Comparison of ENCODE assay signal across 21 cellular contexts in the genomic region with DNA sequence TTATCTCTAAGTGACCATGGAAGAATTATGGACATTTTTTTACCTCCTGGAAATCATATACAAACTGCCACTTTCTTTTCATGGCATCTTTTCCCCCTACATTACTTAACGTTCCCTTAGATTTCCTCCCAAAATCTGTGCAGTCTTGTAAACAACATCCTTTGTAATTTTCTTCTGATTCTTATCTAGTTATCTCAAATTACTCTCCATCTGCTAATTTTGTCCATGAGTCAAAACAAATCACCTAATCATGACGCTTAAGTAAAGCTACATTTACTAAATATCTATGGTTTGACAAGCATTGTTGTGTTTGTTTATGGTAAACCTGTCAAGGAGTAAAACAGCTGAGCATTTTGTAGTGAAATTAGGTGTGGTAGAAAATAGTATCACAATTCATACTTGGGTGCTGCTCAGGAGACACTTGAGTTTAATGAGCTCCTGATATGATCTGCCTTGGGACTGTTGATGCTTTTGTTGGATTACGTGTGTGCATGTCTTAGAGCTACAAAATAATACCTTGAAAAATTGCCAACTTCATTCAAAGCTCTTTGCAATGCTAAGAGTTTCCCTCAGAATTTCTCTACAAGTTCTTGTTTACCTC. TPM values are rescaled to one million over a fixed set of nuclear protein-coding genes. Genes with fewer than 3 reads are reported as not detected.
DNase-seq lines count a peak whose midpoint lies in the region; ATAC-seq lines count a peak whose summit lies in the region.
"Had no signal": no experiment of that assay in that cellular context is flagged by ENCODE, and none has a peak within 500 bp of the region (broad histone marks: within the 10 kb centered on the region; RNA-seq: fewer than 3 reads in every experiment).

No MANE protein-coding gene starts in this region.

- H3K27ac Mint-ChIP-seq in central memory CD8-positive, alpha-beta T cell (ENCODE audit: low read depth), result peak overlapping the region; percentile 8
- H3K27ac Mint-ChIP-seq in activated naive CD4-positive, alpha-beta T cell treated with anti-CD3 and anti-CD28 coated beads for 36 hours, result no peak overlapping the region
- H3K27ac Mint-ChIP-seq: CD4-positive, alpha-beta T cell had no signal

- DNase-seq in NCI-H2171 treated with DMSO at 0.1 percent for 48 hours (lab: John Stamatoyannopoulos, UW) (peak; percentile 71), NCI-H2171 (lab: John Stamatoyannopoulos, UW) (no peak), DMS79 treated with DMSO at 0.1 percent for 48 hours (lab: John Stamatoyannopoulos, UW) (peak; percentile 79), cerebellum (ENCODE audit: low spot score) (no peak)
- no peak for DNase-seq in central memory CD8-positive, alpha-beta T cell (ENCODE audit: low spot score in 2 of 2)
- DNase-seq in activated naive CD4-positive, alpha-beta T cell treated with anti-CD3 and anti-CD28 coated beads for 36 hours, result no peak
- DNase-seq: AML-193; CD4-positive, alpha-beta T cell; GM23248; H7; KBM-7; MG63; NCI-H1417; NCI-H1694; NCI-H2081; NCI-H446; NCI-H524 treated with DMSO at 0.1 percent for 48 hours; NCI-H774; SIG-M5; SK-N-SH had no signal

- H3K9me3 Mint-ChIP-seq in central memory CD8-positive, alpha-beta T cell, result no peaks in the 10 kb centered on the region
- no peaks in the 10 kb centered on the region for H3K9me3 Mint-ChIP-seq in activated naive CD4-positive, alpha-beta T cell treated with anti-CD3 and anti-CD28 coated beads for 36 hours
- H3K9me3 Mint-ChIP-seq: CD4-positive, alpha-beta T cell had no signal

- no peak for ATAC-seq in central memory CD8-positive, alpha-beta T cell (replicated peaks; ENCODE audit: extremely low read depth, poor library complexity, severe bottlenecking)
- no peak for ATAC-seq in GM21423 (IDR thresholded peaks at IDR 0.05; ENCODE audit: unreplicated experiment)

- H3K27me3 Mint-ChIP-seq in central memory CD8-positive, alpha-beta T cell, result no peaks in the 10 kb centered on the region
- H3K27me3 Mint-ChIP-seq in activated naive CD4-positive, alpha-beta T cell treated with anti-CD3 and anti-CD28 coated beads for 36 hours (ENCODE audit: low read depth), result no peaks in the 10 kb centered on the region
- H3K27me3 Mint-ChIP-seq: CD4-positive, alpha-beta T cell had no signal

- H3K4me1 Mint-ChIP-seq in central memory CD8-positive, alpha-beta T cell, result peaks cover 22% of the 10 kb centered on the region
- H3K4me1 Mint-ChIP-seq in activated naive CD4-positive, alpha-beta T cell treated with anti-CD3 and anti-CD28 coated beads for 36 hours (ENCODE audit: low read depth), result no peaks in the 10 kb centered on the region

- peaks cover 47% of the 10 kb centered on the region for H3K36me3 Mint-ChIP-seq in central memory CD8-positive, alpha-beta T cell (ENCODE audit: insufficient read depth)
- H3K36me3 Mint-ChIP-seq in activated naive CD4-positive, alpha-beta T cell treated with anti-CD3 and anti-CD28 coated beads for 36 hours (ENCODE audit: low read depth), result peaks cover 33% of the 10 kb centered on the region

- intact Hi-C loops in activated naive CD4-positive, alpha-beta T cell treated with anti-CD3 and anti-CD28 coated beads for 36 hours (cut with micrococcal nuclease), result no loop called here

- H3K4me3 Mint-ChIP-seq in central memory CD8-positive, alpha-beta T cell, result no peak overlapping the region
- H3K4me3 Mint-ChIP-seq in activated naive CD4-positive, alpha-beta T cell treated with anti-CD3 and anti-CD28 coated beads for 36 hours, result no peak overlapping the region
- H3K4me3 Mint-ChIP-seq: CD4-positive, alpha-beta T cell had no signal

- CTCF ChIA-PET in activated naive CD4-positive, alpha-beta T cell treated with anti-CD3 and anti-CD28 coated beads for 36 hours (lab: Charles Lee), result interaction anchor here (0.7 to 1.7 kb wide), 3 partner anchors 45 to 603 kb away, joined by 3 to 4 read pairs (median 3); no protein-coding TSS in a partner anchor

RNA-seq across cellular contexts. Expression of gene TIPRL, which starts 11.6 kb away (rescaled TPM):
- 10 to 100 TPM; 76.7 to 81.3 TPM for total RNA-seq in activated naive CD4-positive, alpha-beta T cell treated with anti-CD3 and anti-CD28 coated beads for 36 hours
- total RNA-seq in cerebellum, result 46.5 TPM

RNA-seq across cellular contexts. Expression of gene SFT2D2, which starts 35.4 kb away (rescaled TPM):
- total RNA-seq in activated naive CD4-positive, alpha-beta T cell treated with anti-CD3 and anti-CD28 coated beads for 36 hours, result 10 to 100 TPM; 33.1 to 35.3 TPM
- 31.9 TPM for total RNA-seq in cerebellum

RNA-seq across cellular contexts. Expression of gene GPR161, which starts 53.7 kb away (rescaled TPM):
- total RNA-seq in activated naive CD4-positive, alpha-beta T cell treated with anti-CD3 and anti-CD28 coated beads for 36 hours, result under 1 TPM; 0.12 to 0.29 TPM
- 59.3 TPM for total RNA-seq in cerebellum
- total RNA-seq: CD4-positive, alpha-beta T cell had no signal

Comparison
In these comparisons a context has a peak if more than half of its experiments do, and no peak if none do; other contexts are left out.
1. DNase-seq: peak in NCI-H2171 treated with DMSO at 0.1 percent for 48 hours (single experiment) and DMS79 treated with DMSO at 0.1 percent for 48 hours (single experiment); none in NCI-H2171 (single experiment), central memory CD8-positive, alpha-beta T cell (0 of 2), activated naive CD4-positive, alpha-beta T cell treated with anti-CD3 and anti-CD28 coated beads for 36 hours (single experiment) and cerebellum (single experiment).
2. RNA of gene GPR161, which starts 53.7 kb away (total RNA-seq): 59.3 TPM in cerebellum (single experiment); 0.12 to 0.29 TPM in activated naive CD4-positive, alpha-beta T cell treated with anti-CD3 and anti-CD28 coated beads for 36 hours; every median in the first group is over 10 times any median in the second.